ENCODE assay signal across 25 cellular contexts in genomic region chr1:101465941-101466340, GRCh38.
"Had no signal": no experiment of that assay in that cellular context is flagged by ENCODE, and none has a peak within 500 bp of the region (broad histone marks: within the 10 kb centered on the region; RNA-seq: fewer than 3 reads in every experiment).

No MANE protein-coding gene starts in this region.

- DNase-seq: cortex of kidney; effector memory CD8-positive, alpha-beta T cell; hypothalamus; kidney; mucosa of descending colon; naive B cell; sigmoid colon; stimulated activated CD4-positive, alpha-beta T cell treated with anti-CD3 and anti-CD28 coated beads, Interleukin-2, amount 100 ng/mL, for 24 hours; stimulated activated CD4-positive, alpha-beta T cell treated with anti-CD3 and anti-CD28 coated beads, Interleukin-4, amount 100 ng/mL, for 4 hours; stimulated activated naive CD8-positive, alpha-beta T cell treated with anti-CD3 and anti-CD28 coated beads, Interleukin-15, Interleukin-2, amounts not matched to agents 100 U/mL and 50 U/mL, for 24 hours; substantia nigra; testis; tibial artery; upper lobe of left lung had no signal

- H3K27me3 Mint-ChIP-seq: memory B cell had no signal

- H3K36me3 ChIP-seq: prostate gland, right atrium auricular region, sigmoid colon, tibial artery, upper lobe of left lung had no signal

- H3K4me1 ChIP-seq: prostate gland, right atrium auricular region, sigmoid colon, testis, tibial artery, upper lobe of left lung had no signal

- H3K36me3 Mint-ChIP-seq: memory B cell, naive B cell had no signal

- H3K9me3 Mint-ChIP-seq: effector memory CD8-positive, alpha-beta T cell; natural killer cell treated with Interleukin-12 subunit alpha and Interleukin-12 subunit beta and Interleukin-15 and Interleukin-18, amount 100 ng/mL, for 72 hours had no signal

- H3K4me1 Mint-ChIP-seq: naive B cell; neural crest cell; stimulated activated memory B cell treated with anti-CD40 and anti-IgM and Interleukin-4, amounts not matched to agents 10 μg/mL and 1 μg/mL and 100 μg/mL, for 72 hours had no signal

- ATAC-seq: effector memory CD8-positive, alpha-beta T cell; left lobe of liver; mucosa of descending colon; natural killer cell treated with Interleukin-12 subunit alpha and Interleukin-12 subunit beta and Interleukin-15 and Interleukin-18, amount 100 ng/mL, for 72 hours; stimulated activated memory B cell treated with anti-CD40 and anti-IgM and Interleukin-4, amounts not matched to agents 10 μg/mL and 1 μg/mL and 100 μg/mL, for 72 hours; stimulated activated naive CD8-positive, alpha-beta T cell treated with anti-CD3 and anti-CD28 coated beads, Interleukin-15, Interleukin-2, amounts not matched to agents 100 U/mL and 50 U/mL, for 24 hours had no signal

- H3K9me3 ChIP-seq: mucosa of descending colon, prostate gland, right atrium auricular region, sigmoid colon, testis, tibial artery, upper lobe of left lung had no signal

- H3K4me3 ChIP-seq: lung, mucosa of descending colon, prostate gland, right atrium auricular region, sigmoid colon, testis, tibial artery, upper lobe of left lung had no signal

- H3K27ac Mint-ChIP-seq: effector memory CD8-positive, alpha-beta T cell; memory B cell; mesothelial cell of epicardium; naive B cell; natural killer cell treated with Interleukin-12 subunit alpha and Interleukin-12 subunit beta and Interleukin-15 and Interleukin-18, amount 100 ng/mL, for 72 hours; stimulated activated memory B cell treated with anti-CD40 and anti-IgM and Interleukin-4, amounts not matched to agents 10 μg/mL and 1 μg/mL and 100 μg/mL, for 72 hours had no signal

- H3K27me3 ChIP-seq: right atrium auricular region, sigmoid colon, testis, tibial artery, upper lobe of left lung had no signal

- H3K27ac ChIP-seq: prostate gland, right atrium auricular region, sigmoid colon, testis, tibial artery, upper lobe of left lung had no signal

- H3K4me3 Mint-ChIP-seq: effector memory CD8-positive, alpha-beta T cell; memory B cell; mesothelial cell of epicardium; naive B cell; natural killer cell treated with Interleukin-12 subunit alpha and Interleukin-12 subunit beta and Interleukin-15 and Interleukin-18, amount 100 ng/mL, for 72 hours; neural crest cell; stimulated activated memory B cell treated with anti-CD40 and anti-IgM and Interleukin-4, amounts not matched to agents 10 μg/mL and 1 μg/mL and 100 μg/mL, for 72 hours had no signal

- FAIRE-seq: frontal cortex, kidney, urothelium cell line had no signal
